26 cellular contexts compared by ENCODE assay signal in genomic region chr15:85828026-85828597, GRCh38.
"Had no signal": no experiment of that assay in that cellular context is flagged by ENCODE, and none has a peak within 500 bp of the region (broad histone marks: within the 10 kb centered on the region; RNA-seq: fewer than 3 reads in every experiment).

No MANE protein-coding gene starts in this region.

- ATAC-seq: activated CD4-positive, alpha-beta T cell treated with anti-CD3 and anti-CD28 coated beads for 36 hours; gastroesophageal sphincter; heart right ventricle; left colon; right cardiac atrium; stimulated activated memory B cell treated with anti-CD40 and anti-IgM and Interleukin-4, amounts not matched to agents 10 μg/mL and 1 μg/mL and 100 μg/mL, for 72 hours had no signal

- H3K4me3 ChIP-seq: gastroesophageal sphincter, heart right ventricle, smooth muscle cell, transverse colon had no signal

- H3K36me3 Mint-ChIP-seq: activated naive CD8-positive, alpha-beta T cell treated with anti-CD3 and anti-CD28 coated beads, Interleukin-2, amount 10 ng/mL, durations not matched to agents 7 days and 5 days; memory B cell; naive B cell; stimulated activated memory B cell treated with anti-CD40 and anti-IgM and Interleukin-4, amounts not matched to agents 10 μg/mL and 1 μg/mL and 100 μg/mL, for 72 hours had no signal

- H3K4me3 Mint-ChIP-seq: activated B cell treated with CpG ODN at 0.5 μM for 24 hours; activated CD4-positive, alpha-beta T cell treated with anti-CD3 and anti-CD28 coated beads for 36 hours; activated naive CD4-positive, alpha-beta T cell treated with anti-CD3 and anti-CD28 coated beads for 36 hours; activated naive CD8-positive, alpha-beta T cell treated with anti-CD3 and anti-CD28 coated beads, Interleukin-2, amount 10 ng/mL, durations not matched to agents 7 days and 5 days; memory B cell; stimulated activated memory B cell treated with anti-CD40 and anti-IgM and Interleukin-4, amounts not matched to agents 10 μg/mL and 1 μg/mL and 100 μg/mL, for 72 hours had no signal

- H3K27ac Mint-ChIP-seq: activated B cell treated with CpG ODN at 0.5 μM for 24 hours; activated CD4-positive, alpha-beta T cell treated with anti-CD3 and anti-CD28 coated beads for 36 hours; activated naive CD4-positive, alpha-beta T cell treated with anti-CD3 and anti-CD28 coated beads for 36 hours; activated naive CD8-positive, alpha-beta T cell treated with anti-CD3 and anti-CD28 coated beads, Interleukin-2, amount 10 ng/mL, durations not matched to agents 7 days and 5 days; memory B cell; stimulated activated memory B cell treated with anti-CD40 and anti-IgM and Interleukin-4, amounts not matched to agents 10 μg/mL and 1 μg/mL and 100 μg/mL, for 72 hours had no signal

- H3K4me1 Mint-ChIP-seq: activated B cell treated with CpG ODN at 0.5 μM for 24 hours; activated CD4-positive, alpha-beta T cell treated with anti-CD3 and anti-CD28 coated beads for 36 hours; activated naive CD8-positive, alpha-beta T cell treated with anti-CD3 and anti-CD28 coated beads, Interleukin-2, amount 10 ng/mL, durations not matched to agents 7 days and 5 days; stimulated activated memory B cell treated with anti-CD40 and anti-IgM and Interleukin-4, amounts not matched to agents 10 μg/mL and 1 μg/mL and 100 μg/mL, for 72 hours had no signal

- H3K9me3 ChIP-seq: gastroesophageal sphincter, heart right ventricle, transverse colon had no signal

- H3K27ac ChIP-seq: epithelial cell of prostate, gastroesophageal sphincter, heart right ventricle, parathyroid adenoma, transverse colon had no signal

- H3K27me3 ChIP-seq: gastroesophageal sphincter, transverse colon had no signal

- H3K27me3 Mint-ChIP-seq: activated CD4-positive, alpha-beta T cell treated with anti-CD3 and anti-CD28 coated beads for 36 hours had no signal

- H3K36me3 ChIP-seq: gastroesophageal sphincter, heart right ventricle, transverse colon had no signal

- H3K9me3 Mint-ChIP-seq: activated B cell treated with CpG ODN at 0.5 μM for 24 hours; activated naive CD4-positive, alpha-beta T cell treated with anti-CD3 and anti-CD28 coated beads for 36 hours; activated naive CD8-positive, alpha-beta T cell treated with anti-CD3 and anti-CD28 coated beads, Interleukin-2, amount 10 ng/mL, durations not matched to agents 7 days and 5 days; memory B cell; naive B cell; stimulated activated memory B cell treated with anti-CD40 and anti-IgM and Interleukin-4, amounts not matched to agents 10 μg/mL and 1 μg/mL and 100 μg/mL, for 72 hours had no signal

- DNase-seq: activated B cell treated with CpG ODN at 0.5 μM for 24 hours; activated CD4-positive, alpha-beta T cell treated with anti-CD3 and anti-CD28 coated beads for 36 hours; activated CD4-positive, alpha-beta T cell treated with anti-CD3 and anti-CD28 coated beads, Interleukin-2, amount 50 U/mL, for 4 hours; activated CD8-positive, alpha-beta memory T cell treated with anti-CD3 and anti-CD28 coated beads for 24 hours; activated CD8-positive, alpha-beta memory T cell treated with anti-CD3 and anti-CD28 coated beads, Interleukin-2, amount 50 U/mL, for 4 hours; activated effector memory CD4-positive, alpha-beta T cell treated with Interleukin-2 at 50 U/mL for 16 hours; activated naive CD4-positive, alpha-beta T cell treated with anti-CD3 and anti-CD28 coated beads for 36 hours; activated naive CD8-positive, alpha-beta T cell treated with anti-CD3 and anti-CD28 coated beads, Interleukin-2, amount 10 ng/mL, durations not matched to agents 7 days and 5 days; activated T-cell treated with anti-CD3 and anti-CD28 coated beads, Interleukin-2, amount 50 U/mL, for 48 hours; amygdala; cerebellar nuclear complex; cortex of kidney; heart right ventricle; islet precursor cell; left colon; naive B cell; nucleus accumbens; right cardiac atrium; stimulated activated CD4-positive, alpha-beta T cell treated with anti-CD3 and anti-CD28 coated beads, Interleukin-15, amount 100 ng/mL, for 24 hours; transverse colon had no signal

- H3K4me1 ChIP-seq: gastroesophageal sphincter, heart right ventricle, parathyroid adenoma had no signal
